2 cellular contexts compared by ENCODE assay signal in the genomic region with DNA sequence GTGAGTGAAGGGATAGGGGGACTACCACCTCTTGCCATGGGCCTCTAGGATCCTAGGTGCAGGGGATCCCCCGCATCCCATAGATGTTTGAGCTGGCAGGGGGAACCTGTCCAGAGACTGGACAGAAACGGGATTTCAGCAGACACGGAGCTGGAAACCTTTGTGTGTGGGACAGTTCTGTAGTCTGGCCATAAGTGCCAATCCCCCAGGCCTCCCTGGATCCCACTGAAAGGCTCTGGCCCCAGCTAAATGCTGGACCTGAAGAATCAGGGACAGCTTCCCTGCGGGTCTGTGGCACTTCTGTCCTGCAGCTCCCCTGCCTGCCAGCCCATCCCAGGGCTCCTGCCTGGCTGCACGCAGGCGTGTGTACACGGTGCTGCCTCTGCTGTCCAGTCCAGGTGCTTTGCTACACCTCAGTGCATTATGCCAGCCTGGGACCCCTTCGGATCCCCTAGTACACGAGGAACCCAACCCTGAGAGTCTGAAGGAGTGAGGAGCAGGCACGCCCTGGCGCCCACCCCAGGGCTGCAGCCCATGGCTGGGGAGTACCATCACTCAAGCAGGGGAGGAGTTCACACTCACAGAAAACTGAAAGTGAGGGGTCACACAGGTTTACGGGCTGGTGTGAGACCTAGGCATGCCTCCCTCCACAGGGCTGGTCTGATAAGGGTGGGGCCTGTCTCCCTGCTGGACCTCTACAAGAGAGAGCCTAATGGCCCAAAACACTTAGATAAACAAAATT.
TF ChIP-seq lines count a peak whose summit lies in the region.

No MANE protein-coding gene starts in this region.

TF ChIP-seq in SK-N-SH, 30 proteins besides CTCF, POLR2A, EP300 and RAD21 (continued from another document):
- TF ChIP-seq, protein P1, sequence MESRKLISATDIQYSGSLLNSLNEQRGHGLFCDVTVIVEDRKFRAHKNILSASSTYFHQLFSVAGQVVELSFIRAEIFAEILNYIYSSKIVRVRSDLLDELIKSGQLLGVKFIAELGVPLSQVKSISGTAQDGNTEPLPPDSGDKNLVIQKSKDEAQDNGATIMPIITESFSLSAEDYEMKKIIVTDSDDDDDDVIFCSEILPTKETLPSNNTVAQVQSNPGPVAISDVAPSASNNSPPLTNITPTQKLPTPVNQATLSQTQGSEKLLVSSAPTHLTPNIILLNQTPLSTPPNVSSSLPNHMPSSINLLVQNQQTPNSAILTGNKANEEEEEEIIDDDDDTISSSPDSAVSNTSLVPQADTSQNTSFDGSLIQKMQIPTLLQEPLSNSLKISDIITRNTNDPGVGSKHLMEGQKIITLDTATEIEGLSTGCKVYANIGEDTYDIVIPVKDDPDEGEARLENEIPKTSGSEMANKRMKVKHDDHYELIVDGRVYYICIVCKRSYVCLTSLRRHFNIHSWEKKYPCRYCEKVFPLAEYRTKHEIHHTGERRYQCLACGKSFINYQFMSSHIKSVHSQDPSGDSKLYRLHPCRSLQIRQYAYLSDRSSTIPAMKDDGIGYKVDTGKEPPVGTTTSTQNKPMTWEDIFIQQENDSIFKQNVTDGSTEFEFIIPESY (IDR thresholded peaks at IDR 0.05; ENCODE audit: borderline replicate concordance, low read depth), result no peak
- TF ChIP-seq TAF1 (IDR thresholded peaks at IDR 0.05; ENCODE audit: borderline replicate concordance, low read depth, low read length), result no peak
- no peak for TF ChIP-seq GABPA (IDR thresholded peaks at IDR 0.05; ENCODE audit: low read depth)
- TF ChIP-seq RXRA (IDR thresholded peaks at IDR 0.05; ENCODE audit: borderline replicate concordance, low read depth), result no peak
- TF ChIP-seq SMC3 (IDR thresholded peaks at IDR 0.05; ENCODE audit: low read depth, low read length), result no peak
- TF ChIP-seq MEF2A (IDR thresholded peaks at IDR 0.05; ENCODE audit: borderline replicate concordance, low read depth), result no peak
- TF ChIP-seq, protein P2, sequence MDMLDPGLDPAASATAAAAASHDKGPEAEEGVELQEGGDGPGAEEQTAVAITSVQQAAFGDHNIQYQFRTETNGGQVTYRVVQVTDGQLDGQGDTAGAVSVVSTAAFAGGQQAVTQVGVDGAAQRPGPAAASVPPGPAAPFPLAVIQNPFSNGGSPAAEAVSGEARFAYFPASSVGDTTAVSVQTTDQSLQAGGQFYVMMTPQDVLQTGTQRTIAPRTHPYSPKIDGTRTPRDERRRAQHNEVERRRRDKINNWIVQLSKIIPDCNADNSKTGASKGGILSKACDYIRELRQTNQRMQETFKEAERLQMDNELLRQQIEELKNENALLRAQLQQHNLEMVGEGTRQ (IDR thresholded peaks at IDR 0.05; ENCODE audit: borderline replicate concordance, low read depth, low read length), result no peak

TF ChIP-seq in SK-N-SH treated with all-trans-retinoic acid at 6 μM for 48 hours, 23 proteins besides CTCF, POLR2A, EP300 and RAD21:
- TF ChIP-seq, protein P3, sequence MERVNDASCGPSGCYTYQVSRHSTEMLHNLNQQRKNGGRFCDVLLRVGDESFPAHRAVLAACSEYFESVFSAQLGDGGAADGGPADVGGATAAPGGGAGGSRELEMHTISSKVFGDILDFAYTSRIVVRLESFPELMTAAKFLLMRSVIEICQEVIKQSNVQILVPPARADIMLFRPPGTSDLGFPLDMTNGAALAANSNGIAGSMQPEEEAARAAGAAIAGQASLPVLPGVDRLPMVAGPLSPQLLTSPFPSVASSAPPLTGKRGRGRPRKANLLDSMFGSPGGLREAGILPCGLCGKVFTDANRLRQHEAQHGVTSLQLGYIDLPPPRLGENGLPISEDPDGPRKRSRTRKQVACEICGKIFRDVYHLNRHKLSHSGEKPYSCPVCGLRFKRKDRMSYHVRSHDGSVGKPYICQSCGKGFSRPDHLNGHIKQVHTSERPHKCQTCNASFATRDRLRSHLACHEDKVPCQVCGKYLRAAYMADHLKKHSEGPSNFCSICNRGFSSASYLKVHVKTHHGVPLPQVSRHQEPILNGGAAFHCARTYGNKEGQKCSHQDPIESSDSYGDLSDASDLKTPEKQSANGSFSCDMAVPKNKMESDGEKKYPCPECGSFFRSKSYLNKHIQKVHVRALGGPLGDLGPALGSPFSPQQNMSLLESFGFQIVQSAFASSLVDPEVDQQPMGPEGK (CRISPR knock-in tag; IDR thresholded peaks at IDR 0.05; ENCODE audit: borderline replicate concordance), result no peak
- TF ChIP-seq ARNTL (CRISPR knock-in tag; IDR thresholded peaks at IDR 0.05; ENCODE audit: borderline replicate concordance, low read depth), result no peak
- no peak for TF ChIP-seq ZNF70 (CRISPR knock-in tag; IDR thresholded peaks at IDR 0.05)
- no peak for TF ChIP-seq PPARA (CRISPR knock-in tag; IDR thresholded peaks at IDR 0.05; ENCODE audit: borderline replicate concordance)
- TF ChIP-seq, protein P4, sequence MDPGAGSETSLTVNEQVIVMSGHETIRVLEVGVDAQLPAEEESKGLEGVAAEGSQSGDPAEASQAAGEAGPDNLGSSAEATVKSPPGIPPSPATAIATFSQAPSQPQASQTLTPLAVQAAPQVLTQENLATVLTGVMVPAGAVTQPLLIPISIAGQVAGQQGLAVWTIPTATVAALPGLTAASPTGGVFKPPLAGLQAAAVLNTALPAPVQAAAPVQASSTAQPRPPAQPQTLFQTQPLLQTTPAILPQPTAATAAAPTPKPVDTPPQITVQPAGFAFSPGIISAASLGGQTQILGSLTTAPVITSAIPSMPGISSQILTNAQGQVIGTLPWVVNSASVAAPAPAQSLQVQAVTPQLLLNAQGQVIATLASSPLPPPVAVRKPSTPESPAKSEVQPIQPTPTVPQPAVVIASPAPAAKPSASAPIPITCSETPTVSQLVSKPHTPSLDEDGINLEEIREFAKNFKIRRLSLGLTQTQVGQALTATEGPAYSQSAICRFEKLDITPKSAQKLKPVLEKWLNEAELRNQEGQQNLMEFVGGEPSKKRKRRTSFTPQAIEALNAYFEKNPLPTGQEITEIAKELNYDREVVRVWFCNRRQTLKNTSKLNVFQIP (CRISPR knock-in tag; IDR thresholded peaks at IDR 0.05; ENCODE audit: borderline replicate concordance, low read depth), result no peak
- TF ChIP-seq, protein P5, sequence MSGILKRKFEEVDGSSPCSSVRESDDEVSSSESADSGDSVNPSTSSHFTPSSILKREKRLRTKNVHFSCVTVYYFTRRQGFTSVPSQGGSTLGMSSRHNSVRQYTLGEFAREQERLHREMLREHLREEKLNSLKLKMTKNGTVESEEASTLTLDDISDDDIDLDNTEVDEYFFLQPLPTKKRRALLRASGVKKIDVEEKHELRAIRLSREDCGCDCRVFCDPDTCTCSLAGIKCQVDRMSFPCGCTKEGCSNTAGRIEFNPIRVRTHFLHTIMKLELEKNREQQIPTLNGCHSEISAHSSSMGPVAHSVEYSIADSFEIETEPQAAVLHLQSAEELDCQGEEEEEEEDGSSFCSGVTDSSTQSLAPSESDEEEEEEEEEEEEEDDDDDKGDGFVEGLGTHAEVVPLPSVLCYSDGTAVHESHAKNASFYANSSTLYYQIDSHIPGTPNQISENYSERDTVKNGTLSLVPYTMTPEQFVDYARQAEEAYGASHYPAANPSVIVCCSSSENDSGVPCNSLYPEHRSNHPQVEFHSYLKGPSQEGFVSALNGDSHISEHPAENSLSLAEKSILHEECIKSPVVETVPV (CRISPR knock-in tag; IDR thresholded peaks at IDR 0.05), result no peak
- TF ChIP-seq ISL1 (CRISPR knock-in tag; IDR thresholded peaks at IDR 0.05), result no peak
- TF ChIP-seq ZFP30 (CRISPR knock-in tag; IDR thresholded peaks at IDR 0.05), result no peak
- TF ChIP-seq TOX (CRISPR knock-in tag; IDR thresholded peaks at IDR 0.05; ENCODE audit: borderline replicate concordance), result no peak
- no peak for TF ChIP-seq ZNF565 (CRISPR knock-in tag; conservative IDR thresholded peaks at IDR 0.05; ENCODE audit: low read depth)
- no peak for TF ChIP-seq ZC3H10 (CRISPR knock-in tag; IDR thresholded peaks at IDR 0.05)
- no peak for TF ChIP-seq OSR1 (CRISPR knock-in tag; IDR thresholded peaks at IDR 0.05)
- TF ChIP-seq, protein P6, sequence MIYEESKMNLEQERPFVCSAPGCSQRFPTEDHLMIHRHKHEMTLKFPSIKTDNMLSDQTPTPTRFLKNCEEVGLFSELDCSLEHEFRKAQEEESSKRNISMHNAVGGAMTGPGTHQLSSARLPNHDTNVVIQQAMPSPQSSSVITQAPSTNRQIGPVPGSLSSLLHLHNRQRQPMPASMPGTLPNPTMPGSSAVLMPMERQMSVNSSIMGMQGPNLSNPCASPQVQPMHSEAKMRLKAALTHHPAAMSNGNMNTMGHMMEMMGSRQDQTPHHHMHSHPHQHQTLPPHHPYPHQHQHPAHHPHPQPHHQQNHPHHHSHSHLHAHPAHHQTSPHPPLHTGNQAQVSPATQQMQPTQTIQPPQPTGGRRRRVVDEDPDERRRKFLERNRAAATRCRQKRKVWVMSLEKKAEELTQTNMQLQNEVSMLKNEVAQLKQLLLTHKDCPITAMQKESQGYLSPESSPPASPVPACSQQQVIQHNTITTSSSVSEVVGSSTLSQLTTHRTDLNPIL (CRISPR knock-in tag; IDR thresholded peaks at IDR 0.05; ENCODE audit: low read depth), result no peak
